Comparison of ENCODE assay signal across 9 cellular contexts in genomic region chr19:940591-941291, GRCh38. TPM values are rescaled to one million over a fixed set of nuclear protein-coding genes. Genes with fewer than 3 reads are reported as not detected.
DNase-seq lines count a peak whose midpoint lies in the region; ATAC-seq and TF ChIP-seq lines count a peak whose summit lies in the region.
"Had no signal": no experiment of that assay in that cellular context is flagged by ENCODE, and none has a peak within 500 bp of the region (broad histone marks: within the 10 kb centered on the region; RNA-seq: fewer than 3 reads in every experiment).

No MANE protein-coding gene starts in this region.

- peak overlapping the region; percentile 2 for H4K91ac ChIP-seq in mesenchymal stem cell (ENCODE audit: low read length)

- WGBS in mesenchymal stem cell, result 95% methylated on average over 60 of the region's 64 CpGs

- no peak overlapping the region for H3K14ac ChIP-seq in mesenchymal stem cell (ENCODE audit: low read length in 2 of 2)

- no peak overlapping the region for H2BK12ac ChIP-seq in mesenchymal stem cell (ENCODE audit: low read length in 2 of 2)

- peaks cover 53% of the 10 kb centered on the region for H3K4me1 ChIP-seq in mesenchymal stem cell (ENCODE audit: control insufficient read depth, insufficient read depth, low read depth, low read length)

- no peaks in the 10 kb centered on the region for H3K9me3 Mint-ChIP-seq in chondrocyte (ENCODE audit: low read depth)
- H3K9me3 Mint-ChIP-seq in stimulated activated naive B cell treated with anti-CD40 and anti-IgM and Interleukin-4, amounts not matched to agents 10 μg/mL and 1 μg/mL and 100 μg/mL, for 72 hours, result peaks cover 0 to 5% of the 10 kb centered on the region in 2 donors

- no peaks in the 10 kb centered on the region for H3K27me3 Mint-ChIP-seq in chondrocyte (ENCODE audit: low read depth)
- H3K27me3 Mint-ChIP-seq in stimulated activated naive B cell treated with anti-CD40 and anti-IgM and Interleukin-4, amounts not matched to agents 10 μg/mL and 1 μg/mL and 100 μg/mL, for 72 hours, result no peaks in the 10 kb centered on the region

- H2AFZ ChIP-seq in mesenchymal stem cell (ENCODE audit: low read depth, low read length), result no peak overlapping the region

- no peak overlapping the region for H3K4me3 Mint-ChIP-seq in chondrocyte (ENCODE audit: unreplicated experiment)
- H3K4me3 Mint-ChIP-seq in stimulated activated naive B cell treated with anti-CD40 and anti-IgM and Interleukin-4, amounts not matched to agents 10 μg/mL and 1 μg/mL and 100 μg/mL, for 72 hours, result peak overlapping the region; percentile 81 to 86

- no peak overlapping the region for H3K4ac ChIP-seq in mesenchymal stem cell (ENCODE audit: low read depth in 1 of 2, low read length in 2 of 2)

- no peak overlapping the region for H2AK5ac ChIP-seq in mesenchymal stem cell (ENCODE audit: low read length, severe bottlenecking)

- peaks cover 12% of the 10 kb centered on the region for H3K4me1 Mint-ChIP-seq in chondrocyte (ENCODE audit: low read depth)
- peaks cover 47 to 73% of the 10 kb centered on the region in 2 donors for H3K4me1 Mint-ChIP-seq in stimulated activated naive B cell treated with anti-CD40 and anti-IgM and Interleukin-4, amounts not matched to agents 10 μg/mL and 1 μg/mL and 100 μg/mL, for 72 hours

- TF ChIP-seq CTCF in GM12864 (IDR thresholded peaks at IDR 0.05; ENCODE audit: low read depth, low read length, missing control alignments) (no peak), chondrocyte (IDR thresholded peaks at IDR 0.05) (no peak)

- H3K36me3 ChIP-seq in mesenchymal stem cell (ENCODE audit: control insufficient read depth in 1 of 2, insufficient read depth in 2 of 2, low read depth in 1 of 2, low read length in 2 of 2), result peaks cover 42 to 96% of the 10 kb centered on the region in 2 experiments

- peak overlapping the region; percentile 24 for H3K27ac Mint-ChIP-seq in chondrocyte (ENCODE audit: unreplicated experiment)
- peak overlapping the region; percentile 94 for H3K27ac Mint-ChIP-seq in stimulated activated naive B cell treated with anti-CD40 and anti-IgM and Interleukin-4, amounts not matched to agents 10 μg/mL and 1 μg/mL and 100 μg/mL, for 72 hours

- H3K27me3 ChIP-seq in mesenchymal stem cell (ENCODE audit: control insufficient read depth in 1 of 2, insufficient read depth in 1 of 2, low read length in 2 of 2), result no peaks in the 10 kb centered on the region

- H2BK5ac ChIP-seq in mesenchymal stem cell (ENCODE audit: low read depth, low read length, poor library complexity, severe bottlenecking), result no peak overlapping the region

- H3K23ac ChIP-seq in mesenchymal stem cell (ENCODE audit: low read length in 2 of 2), result no peak overlapping the region

- H3K9ac ChIP-seq in mesenchymal stem cell (ENCODE audit: low read length), result no peak overlapping the region

- peak overlapping the region; percentile 20 for H4K8ac ChIP-seq in mesenchymal stem cell (ENCODE audit: low read length)

- H3K18ac ChIP-seq in mesenchymal stem cell (ENCODE audit: low read depth in 1 of 2, low read length in 2 of 2), result no peak overlapping the region

- DNase-seq in GM12864 (ENCODE audit: low read depth) (no peak), chondrocyte (ENCODE audit: low spot score) (no peak), mesenchymal stem cell (no peak), dedifferentiated amniotic fluid mesenchymal stem cell (ENCODE audit: extremely low spot score) (no peak)
- DNase-seq in Jurkat, Clone E6-1 (ENCODE audit: low read depth, low spot score), result peak; percentile 54
- peak; percentile 68 for DNase-seq in stimulated activated naive B cell treated with anti-CD40 and anti-IgM and Interleukin-4, amounts not matched to agents 10 μg/mL and 1 μg/mL and 100 μg/mL, for 72 hours

- H3K4me2 ChIP-seq in mesenchymal stem cell (ENCODE audit: low read length, poor library complexity, severe bottlenecking), result no peak overlapping the region

- H3K9me3 ChIP-seq in mesenchymal stem cell (ENCODE audit: control insufficient read depth, low read length), result no peaks in the 10 kb centered on the region

- peak; percentile 82 to 87 for ATAC-seq in activated CD4-positive, CD25-positive, alpha-beta regulatory T cell treated with anti-CD3 and anti-CD28 coated beads, Interleukin-2, amount 50 U/mL, for 24 hours
- ATAC-seq in stimulated activated naive B cell treated with anti-CD40 and anti-IgM and Interleukin-4, amounts not matched to agents 10 μg/mL and 1 μg/mL and 100 μg/mL, for 72 hours (replicated peaks), result peak; percentile 64 to 66
- no peak for ATAC-seq in HG02610 (IDR thresholded peaks at IDR 0.05; ENCODE audit: unreplicated experiment)

- H3K4me3 ChIP-seq in GM12864 (ENCODE audit: low read depth, low read length), result peak overlapping the region; percentile 37
- H3K4me3 ChIP-seq in Jurkat, Clone E6-1 (ENCODE audit: low read length), result no peak overlapping the region; the same call in none of the 2 replicates
- peak overlapping the region in 1 of 2 experiments; percentile 20 for H3K4me3 ChIP-seq in mesenchymal stem cell (ENCODE audit: insufficient read depth in 1 of 2, low read depth in 1 of 2, low read length in 2 of 2)

- no peak overlapping the region for H2BK15ac ChIP-seq in mesenchymal stem cell (ENCODE audit: low read depth, poor library complexity, severe bottlenecking)

- no peak overlapping the region for H2BK120ac ChIP-seq in mesenchymal stem cell (ENCODE audit: low read depth, low read length)

- no peaks in the 10 kb centered on the region for H3K79me1 ChIP-seq in mesenchymal stem cell (replicated peaks; ENCODE audit: low read length, poor library complexity, severe bottlenecking)

- no peak overlapping the region for H3K27ac ChIP-seq in mesenchymal stem cell (ENCODE audit: low read length, poor library complexity, severe bottlenecking)

- peaks cover 2% of the 10 kb centered on the region for H3K36me3 Mint-ChIP-seq in chondrocyte (ENCODE audit: low read depth)
- peaks cover 64 to 65% of the 10 kb centered on the region in 2 donors for H3K36me3 Mint-ChIP-seq in stimulated activated naive B cell treated with anti-CD40 and anti-IgM and Interleukin-4, amounts not matched to agents 10 μg/mL and 1 μg/mL and 100 μg/mL, for 72 hours

RNA-seq across cellular contexts. Expression of gene ARID3A, which starts 14.9 kb away (rescaled TPM):
- 16.7 TPM for polyA plus RNA-seq in Jurkat, Clone E6-1 (2012; ENCODE audit: insufficient read depth, insufficient read length)
- 6.6 to 10.0 TPM (median 8.8 TPM) in 3 replicates for total RNA-seq in chondrocyte
- polyA plus RNA-seq in mesenchymal stem cell (2013, experiment 1 of 2), result 64.0 TPM
- polyA plus RNA-seq in mesenchymal stem cell (2013, experiment 2 of 2), result 62.8 TPM

RNA-seq across cellular contexts. Expression of gene KISS1R, which starts 23.6 kb away (rescaled TPM):
- 0.54 TPM for polyA plus RNA-seq in Jurkat, Clone E6-1 (2012; ENCODE audit: insufficient read depth, insufficient read length)
- total RNA-seq in chondrocyte, result 0.17 to 0.38 TPM (median 0.24 TPM) in 3 replicates
- not detected for polyA plus RNA-seq in mesenchymal stem cell (2013, experiment 1 of 2)
- polyA plus RNA-seq in mesenchymal stem cell (2013, experiment 2 of 2), result not detected
- total RNA-seq: SK-MEL-5 had no signal

RNA-seq across cellular contexts. Expression of gene R3HDM4, which starts 27.7 kb away (rescaled TPM):
- polyA plus RNA-seq in Jurkat, Clone E6-1 (2012; ENCODE audit: insufficient read depth, insufficient read length), result 52.6 TPM
- total RNA-seq in chondrocyte, result 47.1 to 52.2 TPM (median 48.4 TPM) in 3 replicates
- polyA plus RNA-seq in mesenchymal stem cell (2013, experiment 1 of 2), result 68.0 TPM
- 67.1 TPM for polyA plus RNA-seq in mesenchymal stem cell (2013, experiment 2 of 2)

RNA-seq across cellular contexts. Expression of gene WDR18, which starts 43.4 kb away (rescaled TPM):
- 93.9 TPM for polyA plus RNA-seq in Jurkat, Clone E6-1 (2012; ENCODE audit: insufficient read depth, insufficient read length)
- 42.1 to 48.5 TPM (median 48.0 TPM) in 3 replicates for total RNA-seq in chondrocyte
- 25.0 TPM for polyA plus RNA-seq in mesenchymal stem cell (2013, experiment 1 of 2)
- polyA plus RNA-seq in mesenchymal stem cell (2013, experiment 2 of 2), result 25.1 TPM

RNA-seq across cellular contexts. Expression of gene RNU6-9, which starts 47.5 kb away (rescaled TPM):
- not detected for polyA plus RNA-seq in Jurkat, Clone E6-1 (2012; ENCODE audit: insufficient read depth, insufficient read length)
- total RNA-seq in chondrocyte, result not detected in 3 replicates
- not detected for polyA plus RNA-seq in mesenchymal stem cell (2013, experiment 1 of 2)
- not detected for polyA plus RNA-seq in mesenchymal stem cell (2013, experiment 2 of 2)
- total RNA-seq: SK-MEL-5 had no signal

Comparison
In these comparisons a context has a peak if more than half of its experiments do, and no peak if none do; other contexts are left out.
1. DNase-seq: peak in Jurkat, Clone E6-1 (single experiment) and stimulated activated naive B cell treated with anti-CD40 and anti-IgM and Interleukin-4, amounts not matched to agents 10 μg/mL and 1 μg/mL and 100 μg/mL, for 72 hours (single experiment); none in GM12864 (single experiment), chondrocyte (single experiment), mesenchymal stem cell (single experiment) and dedifferentiated amniotic fluid mesenchymal stem cell (single experiment).